ENCODE assay signal across 1 cellular context in genomic region chr1:15975358-15975804, GRCh38.
TF ChIP-seq lines count a peak whose summit lies in the region.

No MANE protein-coding gene starts in this region.

TF ChIP-seq in GM12878, 131 proteins besides CTCF, POLR2A, EP300 and RAD21 (continues in another document):
- TF ChIP-seq ATF2 (IDR thresholded peaks at IDR 0.05; ENCODE audit: low read length) (no peak), ZNF217 (IDR thresholded peaks at IDR 0.05) (no peak), TBL1XR1 (IDR thresholded peaks at IDR 0.05; ENCODE audit: low read depth, low read length) (no peak), NR2F1 (conservative IDR thresholded peaks at IDR 0.05) (peak; percentile 95), HCFC1 (IDR thresholded peaks at IDR 0.05; ENCODE audit: low read length) (no peak), E2F4 (IDR thresholded peaks at IDR 0.05; ENCODE audit: low read depth, low read length) (no peak), NBN (IDR thresholded peaks at IDR 0.05) (no peak), YBX1 (IDR thresholded peaks at IDR 0.05) (no peak), MLLT1 (IDR thresholded peaks at IDR 0.05) (no peak), SREBF1 (IDR thresholded peaks at IDR 0.05; ENCODE audit: low read length) (peak; percentile 8; the same call in 1 of the 2 replicates), SRF (IDR thresholded peaks at IDR 0.05; ENCODE audit: low read depth in 2 of 2, low read length in 2 of 2) (no peak), SMARCA5 (IDR thresholded peaks at IDR 0.05) (no peak), NR2C1 (IDR thresholded peaks at IDR 0.05) (peak; percentile 79), MTA3 (IDR thresholded peaks at IDR 0.05; ENCODE audit: borderline replicate concordance, low read length) (no peak), CUX1 (IDR thresholded peaks at IDR 0.05; ENCODE audit: insufficient replicate concordance, low read depth, low read length) (no peak), BRCA1 (IDR thresholded peaks at IDR 0.05; ENCODE audit: low read depth, low read length) (no peak), SPI1 (IDR thresholded peaks at IDR 0.05; ENCODE audit: borderline replicate concordance, insufficient read depth, low read depth, low read length) (no peak), HDGF (IDR thresholded peaks at IDR 0.05) (no peak), SUPT20H (IDR thresholded peaks at IDR 0.05; ENCODE audit: borderline replicate concordance, control insufficient read depth, low read depth, low read length) (no peak), POLR2AphosphoS2 (IDR thresholded peaks at IDR 0.05; ENCODE audit: low read depth, low read length) (no peak), CHD4 (IDR thresholded peaks at IDR 0.05) (no peak), EGR1 (IDR thresholded peaks at IDR 0.05; ENCODE audit: borderline replicate concordance in 1 of 2, low read depth in 2 of 2, low read length in 2 of 2) (peak in 1 of 2 experiments; percentile 97; a peak in 2 of 3 replicates), TCF3 (IDR thresholded peaks at IDR 0.05; ENCODE audit: borderline replicate concordance, insufficient read depth, low read depth, low read length) (0 out of 2 replicates have a peak, but pooled peaks have one; percentile 39), WRNIP1 (IDR thresholded peaks at IDR 0.05; ENCODE audit: borderline replicate concordance, low read depth, low read length) (no peak), RB1 (IDR thresholded peaks at IDR 0.05; ENCODE audit: borderline replicate concordance) (0 out of 2 replicates have a peak, but pooled peaks have one; percentile 46), LARP7 (IDR thresholded peaks at IDR 0.05) (no peak), SREBF2 (IDR thresholded peaks at IDR 0.05; ENCODE audit: low read length) (no peak), HDAC2 (IDR thresholded peaks at IDR 0.05) (no peak), ZNF274 (IDR thresholded peaks at IDR 0.05; ENCODE audit: insufficient read depth, insufficient read length) (no peak), STAT3 (IDR thresholded peaks at IDR 0.05; ENCODE audit: low read depth, low read length) (no peak), NKRF (conservative IDR thresholded peaks at IDR 0.05) (peak; percentile 25), NFYA (IDR thresholded peaks at IDR 0.05; ENCODE audit: borderline replicate concordance, low read depth, low read length) (no peak), RAD51 (IDR thresholded peaks at IDR 0.05) (no peak), RELA (IDR thresholded peaks at IDR 0.05; ENCODE audit: borderline replicate concordance, partially characterized antibody) (peak; percentile 38), IRF3 (IDR thresholded peaks at IDR 0.05) (no peak), TCF12 (IDR thresholded peaks at IDR 0.05; ENCODE audit: low read depth, low read length) (no peak), NFIC (IDR thresholded peaks at IDR 0.05; ENCODE audit: low read depth, low read length) (no peak), CBX5 (IDR thresholded peaks at IDR 0.05; ENCODE audit: low read depth) (no peak), ZNF687 (IDR thresholded peaks at IDR 0.05) (no peak), SMC3 (IDR thresholded peaks at IDR 0.05; ENCODE audit: borderline replicate concordance, low read length) (0 out of 2 replicates have a peak, but pooled peaks have one; percentile 7), CREB1 (IDR thresholded peaks at IDR 0.05; ENCODE audit: low read depth) (no peak), SKIL (IDR thresholded peaks at IDR 0.05; ENCODE audit: low read depth, poor library complexity, severe bottlenecking) (no peak), PML (IDR thresholded peaks at IDR 0.05; ENCODE audit: low read length) (no peak), CBX3 (IDR thresholded peaks at IDR 0.05; ENCODE audit: borderline replicate concordance, low read depth) (no peak), FOXK2 (IDR thresholded peaks at IDR 0.05) (no peak), CHD2 (IDR thresholded peaks at IDR 0.05; ENCODE audit: borderline replicate concordance, low read depth, low read length) (no peak), MXI1 (IDR thresholded peaks at IDR 0.05; ENCODE audit: low read depth, low read length) (peak; percentile 72), GABPA (IDR thresholded peaks at IDR 0.05; ENCODE audit: low read depth) (no peak)
